2 cellular contexts compared by ENCODE assay signal in genomic region chr22:22849640-22850610, GRCh38.
TF ChIP-seq lines count a peak whose summit lies in the region.

No MANE protein-coding gene starts in this region.

TF ChIP-seq in HEK293, 187 proteins besides CTCF, POLR2A, EP300 and RAD21:
- TF ChIP-seq ZBTB8A (tag by site-specific recombination; IDR thresholded peaks at IDR 0.05): no peak
- peak; percentile 41; the same call in 1 of the 2 replicates for TF ChIP-seq GLIS1 (tag by site-specific recombination; IDR thresholded peaks at IDR 0.05)

TF ChIP-seq in GM12878, 131 proteins besides CTCF, POLR2A, EP300 and RAD21:
- no peak for TF ChIP-seq NFYA (IDR thresholded peaks at IDR 0.05; ENCODE audit: borderline replicate concordance, low read depth, low read length)
- TF ChIP-seq, protein P1, sequence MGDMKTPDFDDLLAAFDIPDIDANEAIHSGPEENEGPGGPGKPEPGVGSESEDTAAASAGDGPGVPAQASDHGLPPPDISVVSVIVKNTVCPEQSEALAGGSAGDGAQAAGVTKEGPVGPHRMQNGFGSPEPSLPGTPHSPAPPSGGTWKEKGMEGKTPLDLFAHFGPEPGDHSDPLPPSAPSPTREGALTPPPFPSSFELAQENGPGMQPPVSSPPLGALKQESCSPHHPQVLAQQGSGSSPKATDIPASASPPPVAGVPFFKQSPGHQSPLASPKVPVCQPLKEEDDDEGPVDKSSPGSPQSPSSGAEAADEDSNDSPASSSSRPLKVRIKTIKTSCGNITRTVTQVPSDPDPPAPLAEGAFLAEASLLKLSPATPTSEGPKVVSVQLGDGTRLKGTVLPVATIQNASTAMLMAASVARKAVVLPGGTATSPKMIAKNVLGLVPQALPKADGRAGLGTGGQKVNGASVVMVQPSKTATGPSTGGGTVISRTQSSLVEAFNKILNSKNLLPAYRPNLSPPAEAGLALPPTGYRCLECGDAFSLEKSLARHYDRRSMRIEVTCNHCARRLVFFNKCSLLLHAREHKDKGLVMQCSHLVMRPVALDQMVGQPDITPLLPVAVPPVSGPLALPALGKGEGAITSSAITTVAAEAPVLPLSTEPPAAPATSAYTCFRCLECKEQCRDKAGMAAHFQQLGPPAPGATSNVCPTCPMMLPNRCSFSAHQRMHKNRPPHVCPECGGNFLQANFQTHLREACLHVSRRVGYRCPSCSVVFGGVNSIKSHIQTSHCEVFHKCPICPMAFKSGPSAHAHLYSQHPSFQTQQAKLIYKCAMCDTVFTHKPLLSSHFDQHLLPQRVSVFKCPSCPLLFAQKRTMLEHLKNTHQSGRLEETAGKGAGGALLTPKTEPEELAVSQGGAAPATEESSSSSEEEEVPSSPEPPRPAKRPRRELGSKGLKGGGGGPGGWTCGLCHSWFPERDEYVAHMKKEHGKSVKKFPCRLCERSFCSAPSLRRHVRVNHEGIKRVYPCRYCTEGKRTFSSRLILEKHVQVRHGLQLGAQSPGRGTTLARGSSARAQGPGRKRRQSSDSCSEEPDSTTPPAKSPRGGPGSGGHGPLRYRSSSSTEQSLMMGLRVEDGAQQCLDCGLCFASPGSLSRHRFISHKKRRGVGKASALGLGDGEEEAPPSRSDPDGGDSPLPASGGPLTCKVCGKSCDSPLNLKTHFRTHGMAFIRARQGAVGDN (IDR thresholded peaks at IDR 0.05): no peak
- TF ChIP-seq PBX3 (IDR thresholded peaks at IDR 0.05; ENCODE audit: insufficient replicate concordance, low read depth, low read length): peak; percentile 66
- peak; percentile 88 for TF ChIP-seq PKNOX1 (IDR thresholded peaks at IDR 0.05)
- no peak for TF ChIP-seq ZBTB40 (IDR thresholded peaks at IDR 0.05; ENCODE audit: borderline replicate concordance)
- TF ChIP-seq MTA3 (IDR thresholded peaks at IDR 0.05; ENCODE audit: borderline replicate concordance, low read length): no peak
- no peak; the same call in 1 of the 2 replicates for TF ChIP-seq SMC3 (IDR thresholded peaks at IDR 0.05; ENCODE audit: borderline replicate concordance, low read length)
- no peak for TF ChIP-seq ATF3 (IDR thresholded peaks at IDR 0.05; ENCODE audit: borderline replicate concordance, extremely low read depth, low read depth, low read length)
